In genomic region chr3:23372296-23372695, GRCh38 we compare ENCODE assay signal across 1 cellular context.
TF ChIP-seq lines count a peak whose summit lies in the region.

No MANE protein-coding gene starts in this region.

TF ChIP-seq in neural cell, 6 proteins besides CTCF, POLR2A, EP300 and RAD21 (continued from another document):
- no peak for TF ChIP-seq REST (IDR thresholded peaks at IDR 0.05; ENCODE audit: borderline replicate concordance)
TF ChIP-seq in neural cell: peak in this region for 1.
